23 cellular contexts compared by ENCODE assay signal in the genomic region with DNA sequence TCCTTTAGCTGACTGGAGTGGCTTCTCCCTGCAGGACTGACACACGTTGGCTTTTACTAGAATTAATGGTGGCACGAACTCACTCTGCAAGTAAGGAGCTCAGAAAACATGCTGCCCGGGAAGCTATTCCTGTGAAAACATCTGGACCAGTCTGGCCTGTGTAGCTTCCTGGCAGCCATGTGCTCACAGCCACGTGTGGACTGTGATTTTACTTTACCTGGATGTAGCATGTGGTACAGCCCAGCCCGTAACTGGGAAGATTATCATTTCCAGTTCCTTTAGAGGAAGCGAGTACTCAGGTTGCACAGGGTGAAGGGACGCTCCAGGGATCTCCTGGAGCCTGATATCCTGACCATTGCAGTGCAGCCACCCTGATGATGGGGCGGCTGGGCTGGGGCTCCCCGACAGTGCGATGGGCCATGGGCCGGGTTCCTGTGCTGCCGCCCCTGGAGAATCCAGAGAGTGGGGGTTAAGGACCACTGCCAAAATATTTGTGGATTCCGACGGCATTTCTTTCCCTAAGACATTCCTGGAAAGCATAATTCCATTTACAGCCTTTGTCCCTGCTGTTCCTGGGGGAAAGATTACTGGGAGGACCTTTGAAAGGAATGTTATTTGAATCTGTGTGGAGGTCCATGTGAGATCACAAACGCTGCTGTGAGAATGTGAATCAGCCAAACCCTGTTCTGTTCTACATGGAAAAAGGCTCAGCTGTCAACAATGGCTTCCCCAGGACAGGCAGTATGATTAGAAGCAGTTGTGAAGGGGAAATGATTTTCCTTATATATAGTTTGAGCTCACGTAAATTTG. TPM values are rescaled to one million over a fixed set of nuclear protein-coding genes. Genes with fewer than 3 reads are reported as not detected.
"Had no signal": no experiment of that assay in that cellular context is flagged by ENCODE, and none has a peak within 500 bp of the region (broad histone marks: within the 10 kb centered on the region; RNA-seq: fewer than 3 reads in every experiment).

No MANE protein-coding gene starts in this region.

- FAIRE-seq: frontal cortex, TTC549 had no signal

- H3K79me2 ChIP-seq: hepatocyte had no signal

- H3K4me2 ChIP-seq: hepatocyte had no signal

- H3K4me1 ChIP-seq: breast epithelium, colonic mucosa, esophagus muscularis mucosa had no signal

- ATAC-seq: activated CD8-positive, alpha-beta T cell treated with anti-CD3 and anti-CD28 coated beads, Interleukin-2, amount 10 ng/mL, durations not matched to agents 7 days and 5 days; effector memory CD8-positive, alpha-beta T cell; natural killer cell treated with Interleukin-12 subunit alpha and Interleukin-12 subunit beta and Interleukin-15 and Interleukin-18, amount 100 ng/mL, for 72 hours; stimulated activated naive B cell treated with anti-CD40 and anti-IgM and Interleukin-4, amounts not matched to agents 10 μg/mL and 1 μg/mL and 100 μg/mL, for 72 hours had no signal

- H3K4me3 ChIP-seq: breast epithelium, colonic mucosa, dorsolateral prefrontal cortex, esophagus muscularis mucosa, hepatocyte, sigmoid colon, thoracic aorta, vagina had no signal

- DNase-seq: activated CD4-positive, alpha-beta T cell treated with anti-CD3 and anti-CD28 coated beads for 1 hour; activated CD4-positive, alpha-beta T cell treated with anti-CD3 and anti-CD28 coated beads, Interleukin-2, amount 50 U/mL, for 1 hour; activated CD8-positive, alpha-beta T cell treated with anti-CD3 and anti-CD28 coated beads, Interleukin-2, amount 10 ng/mL, durations not matched to agents 7 days and 5 days; activated gamma-delta T cell treated with Interleukin-2 at 50 U/mL for 16 hours; aorta; colonic mucosa; dorsolateral prefrontal cortex; effector memory CD8-positive, alpha-beta T cell; glutamatergic neuron; nucleus accumbens; sigmoid colon; stimulated activated CD4-positive, alpha-beta T cell treated with anti-CD3 and anti-CD28 coated beads, Interleukin-2, amount 100 ng/mL, for 48 hours; stimulated activated CD8-positive, alpha-beta memory T cell treated with anti-CD3 and anti-CD28 coated beads, Interleukin-4, amount 100 ng/mL, for 48 hours; stimulated activated naive B cell treated with anti-CD40 and anti-IgM and Interleukin-4, amounts not matched to agents 10 μg/mL and 1 μg/mL and 100 μg/mL, for 72 hours; WERI-Rb-1 had no signal

- H3K27me3 ChIP-seq: breast epithelium, colonic mucosa, hepatocyte, vagina had no signal

- H3K9me3 ChIP-seq: breast epithelium, colonic mucosa, esophagus muscularis mucosa, sigmoid colon, thoracic aorta, vagina had no signal

- H3K27ac ChIP-seq: breast epithelium, colonic mucosa, dorsolateral prefrontal cortex, esophagus muscularis mucosa, hepatocyte, sigmoid colon, thoracic aorta, vagina, WERI-Rb-1 had no signal

- H2AFZ ChIP-seq: hepatocyte had no signal

- H3K36me3 ChIP-seq: breast epithelium, colonic mucosa, esophagus muscularis mucosa, sigmoid colon, thoracic aorta, vagina had no signal

RNA-seq across cellular contexts. Expression of a gene that starts 35.0 kb away (rescaled TPM):
- total RNA-seq: activated CD8-positive, alpha-beta T cell treated with anti-CD3 and anti-CD28 coated beads, Interleukin-2, amount 10 ng/mL, durations not matched to agents 7 days and 5 days; vagina had no signal
